Comparison of ENCODE assay signal across 1 cellular context in the genomic region with DNA sequence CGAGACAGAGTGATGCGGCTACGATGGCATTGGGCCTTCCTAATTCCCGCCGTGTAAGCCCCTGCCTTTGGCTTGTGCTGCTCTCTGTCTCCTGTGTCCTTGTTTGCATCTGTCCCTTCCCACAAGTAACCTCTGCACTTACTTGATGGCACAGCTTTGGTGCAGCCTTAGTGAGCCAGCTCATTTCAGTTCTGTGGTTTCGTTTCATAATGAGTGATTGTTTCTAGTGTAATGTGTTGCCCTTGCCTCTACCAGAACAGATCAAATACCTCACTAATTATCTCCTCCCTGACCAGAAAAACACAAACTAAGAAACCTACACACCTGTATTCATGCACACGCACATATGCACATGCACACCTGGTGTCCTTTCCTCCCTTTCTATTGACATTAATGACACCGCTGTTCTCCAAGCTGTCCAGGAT.
TF ChIP-seq lines count a peak whose summit lies in the region.

No MANE protein-coding gene starts in this region.

TF ChIP-seq in GM23338, 12 proteins besides CTCF, POLR2A, EP300 and RAD21 (continued from another document):
- TF ChIP-seq, protein P1, sequence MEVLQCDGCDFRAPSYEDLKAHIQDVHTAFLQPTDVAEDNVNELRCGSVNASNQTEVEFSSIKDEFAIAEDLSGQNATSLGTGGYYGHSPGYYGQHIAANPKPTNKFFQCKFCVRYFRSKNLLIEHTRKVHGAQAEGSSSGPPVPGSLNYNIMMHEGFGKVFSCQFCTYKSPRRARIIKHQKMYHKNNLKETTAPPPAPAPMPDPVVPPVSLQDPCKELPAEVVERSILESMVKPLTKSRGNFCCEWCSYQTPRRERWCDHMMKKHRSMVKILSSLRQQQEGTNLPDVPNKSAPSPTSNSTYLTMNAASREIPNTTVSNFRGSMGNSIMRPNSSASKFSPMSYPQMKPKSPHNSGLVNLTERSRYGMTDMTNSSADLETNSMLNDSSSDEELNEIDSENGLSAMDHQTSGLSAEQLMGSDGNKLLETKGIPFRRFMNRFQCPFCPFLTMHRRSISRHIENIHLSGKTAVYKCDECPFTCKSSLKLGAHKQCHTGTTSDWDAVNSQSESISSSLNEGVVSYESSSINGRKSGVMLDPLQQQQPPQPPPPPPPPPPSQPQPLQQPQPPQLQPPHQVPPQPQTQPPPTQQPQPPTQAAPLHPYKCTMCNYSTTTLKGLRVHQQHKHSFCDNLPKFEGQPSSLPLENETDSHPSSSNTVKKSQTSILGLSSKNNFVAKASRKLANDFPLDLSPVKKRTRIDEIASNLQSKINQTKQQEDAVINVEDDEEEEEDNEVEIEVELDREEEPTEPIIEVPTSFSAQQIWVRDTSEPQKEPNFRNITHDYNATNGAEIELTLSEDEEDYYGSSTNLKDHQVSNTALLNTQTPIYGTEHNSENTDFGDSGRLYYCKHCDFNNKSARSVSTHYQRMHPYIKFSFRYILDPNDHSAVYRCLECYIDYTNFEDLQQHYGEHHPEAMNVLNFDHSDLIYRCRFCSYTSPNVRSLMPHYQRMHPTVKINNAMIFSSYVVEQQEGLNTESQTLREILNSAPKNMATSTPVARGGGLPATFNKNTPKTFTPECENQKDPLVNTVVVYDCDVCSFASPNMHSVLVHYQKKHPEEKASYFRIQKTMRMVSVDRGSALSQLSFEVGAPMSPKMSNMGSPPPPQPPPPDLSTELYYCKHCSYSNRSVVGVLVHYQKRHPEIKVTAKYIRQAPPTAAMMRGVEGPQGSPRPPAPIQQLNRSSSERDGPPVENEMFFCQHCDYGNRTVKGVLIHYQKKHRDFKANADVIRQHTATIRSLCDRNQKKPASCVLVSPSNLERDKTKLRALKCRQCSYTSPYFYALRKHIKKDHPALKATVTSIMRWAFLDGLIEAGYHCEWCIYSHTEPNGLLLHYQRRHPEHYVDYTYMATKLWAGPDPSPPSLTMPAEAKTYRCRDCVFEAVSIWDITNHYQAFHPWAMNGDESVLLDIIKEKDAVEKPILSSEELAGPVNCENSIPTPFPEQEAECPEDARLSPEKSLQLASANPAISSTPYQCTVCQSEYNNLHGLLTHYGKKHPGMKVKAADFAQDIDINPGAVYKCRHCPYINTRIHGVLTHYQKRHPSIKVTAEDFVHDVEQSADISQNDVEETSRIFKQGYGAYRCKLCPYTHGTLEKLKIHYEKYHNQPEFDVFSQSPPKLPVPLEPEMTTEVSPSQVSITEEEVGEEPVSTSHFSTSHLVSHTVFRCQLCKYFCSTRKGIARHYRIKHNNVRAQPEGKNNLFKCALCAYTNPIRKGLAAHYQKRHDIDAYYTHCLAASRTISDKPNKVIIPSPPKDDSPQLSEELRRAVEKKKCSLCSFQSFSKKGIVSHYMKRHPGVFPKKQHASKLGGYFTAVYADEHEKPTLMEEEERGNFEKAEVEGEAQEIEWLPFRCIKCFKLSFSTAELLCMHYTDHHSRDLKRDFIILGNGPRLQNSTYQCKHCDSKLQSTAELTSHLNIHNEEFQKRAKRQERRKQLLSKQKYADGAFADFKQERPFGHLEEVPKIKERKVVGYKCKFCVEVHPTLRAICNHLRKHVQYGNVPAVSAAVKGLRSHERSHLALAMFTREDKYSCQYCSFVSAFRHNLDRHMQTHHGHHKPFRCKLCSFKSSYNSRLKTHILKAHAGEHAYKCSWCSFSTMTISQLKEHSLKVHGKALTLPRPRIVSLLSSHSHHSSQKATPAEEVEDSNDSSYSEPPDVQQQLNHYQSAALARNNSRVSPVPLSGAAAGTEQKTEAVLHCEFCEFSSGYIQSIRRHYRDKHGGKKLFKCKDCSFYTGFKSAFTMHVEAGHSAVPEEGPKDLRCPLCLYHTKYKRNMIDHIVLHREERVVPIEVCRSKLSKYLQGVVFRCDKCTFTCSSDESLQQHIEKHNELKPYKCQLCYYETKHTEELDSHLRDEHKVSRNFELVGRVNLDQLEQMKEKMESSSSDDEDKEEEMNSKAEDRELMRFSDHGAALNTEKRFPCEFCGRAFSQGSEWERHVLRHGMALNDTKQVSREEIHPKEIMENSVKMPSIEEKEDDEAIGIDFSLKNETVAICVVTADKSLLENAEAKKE (CRISPR knock-in tag; IDR thresholded peaks at IDR 0.05): no peak
- TF ChIP-seq EZH2phosphoT487 (IDR thresholded peaks at IDR 0.05; ENCODE audit: unreplicated experiment) (no peak), CREB1 (CRISPR knock-in tag; IDR thresholded peaks at IDR 0.05; ENCODE audit: low read depth) (no peak)
TF ChIP-seq in GM23338: peak in this region for 0.
